ENCODE assay signal across 8 cellular contexts in genomic region chr2:96267159-96267971, GRCh38. TPM values are rescaled to one million over a fixed set of nuclear protein-coding genes. Genes with fewer than 3 reads are reported as not detected.
A peak's percentile ranks its signal among the peaks of the same experiment; 100 is the strongest.
DNase-seq lines count a peak whose midpoint lies in the region; ATAC-seq and TF ChIP-seq lines count a peak whose summit lies in the region.

No MANE protein-coding gene starts in this region.

- H3K4me1 Mint-ChIP-seq in GM23338: peaks cover 17% of the 10 kb centered on the region
- H3K4me1 Mint-ChIP-seq in activated naive CD4-positive, alpha-beta T cell treated with anti-CD3 and anti-CD28 coated beads for 36 hours (ENCODE audit: low read depth): peaks cover 36% of the 10 kb centered on the region

- in situ Hi-C loops in Panc1 (cut with HindIII; ENCODE audit: low pct_unique_long_range_greater_than_20kb, low sequenced_read_pairs): loop anchor here (25.0 kb wide), 1 partner anchor 105 kb away; no protein-coding TSS in a partner anchor

- DNase-seq in AG09319 (ENCODE audit: extremely low read depth, low read depth) (no peak), GM23338 (ENCODE audit: low spot score) (peak; percentile 72), Panc1 (ENCODE audit: low read depth, low spot score) (no peak), iris pigment epithelial cell (ENCODE audit: low read depth) (peak; percentile 29)
- DNase-seq in activated naive CD4-positive, alpha-beta T cell treated with anti-CD3 and anti-CD28 coated beads for 36 hours: peak; percentile 74
- DNase-seq in stimulated activated CD8-positive, alpha-beta memory T cell treated with anti-CD3 and anti-CD28 coated beads, Interleukin-15, amount 100 ng/mL, for 1 hour (ENCODE audit: low read depth): peak; percentile 5

- BruUV-seq in Panc1 (replicated peaks; lab: Mats Ljungman, UMichigan): no TSS peak

- H3K27ac Mint-ChIP-seq in GM23338: 0 out of 2 replicates have a peak overlapping the region, but pooled peaks have one; percentile 56
- H3K27ac Mint-ChIP-seq in activated naive CD4-positive, alpha-beta T cell treated with anti-CD3 and anti-CD28 coated beads for 36 hours: peak overlapping the region; percentile 86

- H3F3A ChIP-seq in GM23338 (replicated peaks; ENCODE audit: low read depth): peaks cover 10% of the 10 kb centered on the region

- H3K36me3 ChIP-seq in GM23338 (ENCODE audit: insufficient read depth): peaks cover 15% of the 10 kb centered on the region
- peaks cover 3% of the 10 kb centered on the region; the same call in 1 of the 2 replicates for H3K36me3 ChIP-seq in Panc1 (ENCODE audit: control insufficient read depth, insufficient read depth, low read length)

- peaks cover 11% of the 10 kb centered on the region for H3K27me3 Mint-ChIP-seq in GM23338 (ENCODE audit: insufficient read depth, low read depth, poor library complexity)
- no peaks in the 10 kb centered on the region for H3K27me3 Mint-ChIP-seq in activated naive CD4-positive, alpha-beta T cell treated with anti-CD3 and anti-CD28 coated beads for 36 hours (ENCODE audit: low read depth)

- no peaks in the 10 kb centered on the region; the same call in 2 of the 3 replicates for H3K9me3 Mint-ChIP-seq in GM23338
- H3K9me3 Mint-ChIP-seq in activated naive CD4-positive, alpha-beta T cell treated with anti-CD3 and anti-CD28 coated beads for 36 hours: no peaks in the 10 kb centered on the region

- H3K4me1 ChIP-seq in GM23338 (ENCODE audit: insufficient read depth): peaks cover 10% of the 10 kb centered on the region; the same call in 1 of the 2 replicates
- peaks cover 18% of the 10 kb centered on the region for H3K4me1 ChIP-seq in Panc1 (ENCODE audit: control insufficient read depth, insufficient read depth, low read length)

- no peak overlapping the region for H2AFZ ChIP-seq in GM23338

- ATAC-seq in GM23338 (peak; percentile 20), Panc1 (no peak), HG02973 (IDR thresholded peaks at IDR 0.05; ENCODE audit: unreplicated experiment) (no peak), HG02884 (IDR thresholded peaks at IDR 0.05; ENCODE audit: unreplicated experiment) (no peak)

- POLR2A ChIA-PET in Panc1 (lab: Charles Lee): no interaction called here

- CTCF ChIA-PET in Panc1 (lab: Charles Lee): interaction anchor here (0.6 kb wide), 1 partner anchor 130 kb away, joined by 3 read pairs; no protein-coding TSS in a partner anchor
- CTCF ChIA-PET in activated naive CD4-positive, alpha-beta T cell treated with anti-CD3 and anti-CD28 coated beads for 36 hours (lab: Charles Lee): interaction anchor here (0.6 to 2.1 kb wide), 21 partner anchors 10 to 299 kb away, joined by 3 to 17 read pairs (median 3); partner anchors contain the start of gene STARD7

- H3K27ac ChIP-seq in GM23338 (ENCODE audit: low read depth) (no peak overlapping the region), Panc1 (ENCODE audit: low read length) (peak overlapping the region; percentile 76; the same call in 1 of the 2 replicates)

- intact Hi-C loops in Panc1 (cut with micrococcal nuclease; ENCODE audit: unreplicated experiment): no loop called here
- intact Hi-C loops in activated naive CD4-positive, alpha-beta T cell treated with anti-CD3 and anti-CD28 coated beads for 36 hours (cut with micrococcal nuclease): loop anchor here (1.0 to 10.0 kb wide), 9 partner anchors 55 to 495 kb away; partner anchors contain the start of genes ANKRD36C, ARID5A, CNNM4 and NCAPH

- H3K4me3 ChIP-seq in GM23338 (peak overlapping the region; percentile 100), Panc1 (ENCODE audit: low read depth in 2 of 2, low read length in 2 of 2) (peak overlapping the region; percentile 61 to 94)

- peak overlapping the region; percentile 100 for H3K4me3 Mint-ChIP-seq in GM23338
- peak overlapping the region; percentile 99 for H3K4me3 Mint-ChIP-seq in activated naive CD4-positive, alpha-beta T cell treated with anti-CD3 and anti-CD28 coated beads for 36 hours

- no peaks in the 10 kb centered on the region for H3K27me3 ChIP-seq in GM23338 (ENCODE audit: insufficient read depth)
- no peaks in the 10 kb centered on the region for H3K27me3 ChIP-seq in Panc1 (ENCODE audit: control insufficient read depth, insufficient read depth, low read length)

- H4K20me1 ChIP-seq in GM23338 (replicated peaks; ENCODE audit: insufficient read depth): peaks cover 35% of the 10 kb centered on the region

- no peaks in the 10 kb centered on the region for H3K9me3 ChIP-seq in Panc1 (ENCODE audit: control insufficient read depth, insufficient read depth, low read depth, low read length)

- no peaks in the 10 kb centered on the region for H3K9me2 ChIP-seq in GM23338 (ENCODE audit: insufficient read depth)

- H3K4me2 ChIP-seq in GM23338: peak overlapping the region; percentile 96

- TF ChIP-seq CTCF in AG09319 (IDR thresholded peaks at IDR 0.05; ENCODE audit: low read depth, low read length): peak; percentile 38
- TF ChIP-seq CTCF in GM23338 (conservative IDR thresholded peaks at IDR 0.05; ENCODE audit: low read depth in 2 of 2): peak; percentile 50
- no peak; the same call in 1 of the 2 replicates for TF ChIP-seq CTCF in Panc1 (IDR thresholded peaks at IDR 0.05)

- H3K79me2 ChIP-seq in GM23338 (replicated peaks; ENCODE audit: insufficient read depth): peaks cover 43% of the 10 kb centered on the region

- H3K36me3 Mint-ChIP-seq in GM23338 (ENCODE audit: low read depth): peaks cover 48% of the 10 kb centered on the region
- H3K36me3 Mint-ChIP-seq in activated naive CD4-positive, alpha-beta T cell treated with anti-CD3 and anti-CD28 coated beads for 36 hours (ENCODE audit: low read depth): peaks cover 25% of the 10 kb centered on the region

TF ChIP-seq in GM23338, 12 proteins besides CTCF, POLR2A, EP300 and RAD21 (continues in another document):
- no peak for TF ChIP-seq ETS1 (IDR thresholded peaks at IDR 0.05)
- TF ChIP-seq, protein P1, sequence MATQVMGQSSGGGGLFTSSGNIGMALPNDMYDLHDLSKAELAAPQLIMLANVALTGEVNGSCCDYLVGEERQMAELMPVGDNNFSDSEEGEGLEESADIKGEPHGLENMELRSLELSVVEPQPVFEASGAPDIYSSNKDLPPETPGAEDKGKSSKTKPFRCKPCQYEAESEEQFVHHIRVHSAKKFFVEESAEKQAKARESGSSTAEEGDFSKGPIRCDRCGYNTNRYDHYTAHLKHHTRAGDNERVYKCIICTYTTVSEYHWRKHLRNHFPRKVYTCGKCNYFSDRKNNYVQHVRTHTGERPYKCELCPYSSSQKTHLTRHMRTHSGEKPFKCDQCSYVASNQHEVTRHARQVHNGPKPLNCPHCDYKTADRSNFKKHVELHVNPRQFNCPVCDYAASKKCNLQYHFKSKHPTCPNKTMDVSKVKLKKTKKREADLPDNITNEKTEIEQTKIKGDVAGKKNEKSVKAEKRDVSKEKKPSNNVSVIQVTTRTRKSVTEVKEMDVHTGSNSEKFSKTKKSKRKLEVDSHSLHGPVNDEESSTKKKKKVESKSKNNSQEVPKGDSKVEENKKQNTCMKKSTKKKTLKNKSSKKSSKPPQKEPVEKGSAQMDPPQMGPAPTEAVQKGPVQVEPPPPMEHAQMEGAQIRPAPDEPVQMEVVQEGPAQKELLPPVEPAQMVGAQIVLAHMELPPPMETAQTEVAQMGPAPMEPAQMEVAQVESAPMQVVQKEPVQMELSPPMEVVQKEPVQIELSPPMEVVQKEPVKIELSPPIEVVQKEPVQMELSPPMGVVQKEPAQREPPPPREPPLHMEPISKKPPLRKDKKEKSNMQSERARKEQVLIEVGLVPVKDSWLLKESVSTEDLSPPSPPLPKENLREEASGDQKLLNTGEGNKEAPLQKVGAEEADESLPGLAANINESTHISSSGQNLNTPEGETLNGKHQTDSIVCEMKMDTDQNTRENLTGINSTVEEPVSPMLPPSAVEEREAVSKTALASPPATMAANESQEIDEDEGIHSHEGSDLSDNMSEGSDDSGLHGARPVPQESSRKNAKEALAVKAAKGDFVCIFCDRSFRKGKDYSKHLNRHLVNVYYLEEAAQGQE (IDR thresholded peaks at IDR 0.05; ENCODE audit: unreplicated experiment): no peak
- no peak for TF ChIP-seq EZH2phosphoT487 (IDR thresholded peaks at IDR 0.05; ENCODE audit: unreplicated experiment)

RNA-seq across cellular contexts. Expression of gene CIAO1, which starts 1.3 kb away (rescaled TPM):
- total RNA-seq in GM23338 (2014; rRNA removed; shearing (Covaris generic)): 87.0 and 119 TPM in 2 replicates
- polyA plus RNA-seq in GM23338 (2016; fragmentation: Nextera tagmentation; extraction: Ambion mirVana): 44.1 and 48.8 TPM in 2 replicates
- total RNA-seq in Panc1 (2021; ENCODE audit: unreplicated experiment): 85.5 TPM
- polyA plus RNA-seq in Panc1 (2012; ENCODE audit: insufficient read length): 77.4 TPM
- 10 to 100 TPM; 59.9 to 62.2 TPM for total RNA-seq in activated naive CD4-positive, alpha-beta T cell treated with anti-CD3 and anti-CD28 coated beads for 36 hours

RNA-seq across cellular contexts. Expression of gene TMEM127, which starts 1.6 kb away (rescaled TPM):
- 19.9 and 24.6 TPM in 2 replicates for total RNA-seq in GM23338 (2014; rRNA removed; shearing (Covaris generic))
- 4.5 and 4.9 TPM in 2 replicates for polyA plus RNA-seq in GM23338 (2016; fragmentation: Nextera tagmentation; extraction: Ambion mirVana)
- total RNA-seq in Panc1 (2021; ENCODE audit: unreplicated experiment): 63.1 TPM
- polyA plus RNA-seq in Panc1 (2012; ENCODE audit: insufficient read length): 48.7 TPM
- 10 to 100 TPM; 12.9 to 16.1 TPM for total RNA-seq in activated naive CD4-positive, alpha-beta T cell treated with anti-CD3 and anti-CD28 coated beads for 36 hours

RNA-seq across cellular contexts. Expression of gene SNRNP200, which starts 38.0 kb away (rescaled TPM):
- 174 and 179 TPM in 2 replicates for total RNA-seq in GM23338 (2014; rRNA removed; shearing (Covaris generic))
- polyA plus RNA-seq in GM23338 (2016; fragmentation: Nextera tagmentation; extraction: Ambion mirVana): 70.7 and 72.3 TPM in 2 replicates
- total RNA-seq in Panc1 (2021; ENCODE audit: unreplicated experiment): 231 TPM
- polyA plus RNA-seq in Panc1 (2012; ENCODE audit: insufficient read length): 251 TPM
- total RNA-seq in activated naive CD4-positive, alpha-beta T cell treated with anti-CD3 and anti-CD28 coated beads for 36 hours: 100 to 1,000 TPM; 179 to 181 TPM

RNA-seq across cellular contexts. Expression of gene ITPRIPL1, which starts 57.8 kb away (rescaled TPM):
- total RNA-seq in GM23338 (2014; rRNA removed; shearing (Covaris generic)): 9.3 and 14.0 TPM in 2 replicates
- polyA plus RNA-seq in GM23338 (2016; fragmentation: Nextera tagmentation; extraction: Ambion mirVana): 4.5 and 5.3 TPM in 2 replicates
- 12.2 TPM for total RNA-seq in Panc1 (2021; ENCODE audit: unreplicated experiment)
- polyA plus RNA-seq in Panc1 (2012; ENCODE audit: insufficient read length): 9.6 TPM
- total RNA-seq in activated naive CD4-positive, alpha-beta T cell treated with anti-CD3 and anti-CD28 coated beads for 36 hours: 10 to 100 TPM; 13.3 to 13.4 TPM

RNA-seq across cellular contexts. Expression of gene STARD7, which starts 58.7 kb away (rescaled TPM):
- 222 TPM in 2 replicates for total RNA-seq in GM23338 (2014; rRNA removed; shearing (Covaris generic))
- polyA plus RNA-seq in GM23338 (2016; fragmentation: Nextera tagmentation; extraction: Ambion mirVana): 72.0 and 72.2 TPM in 2 replicates
- 133 TPM for total RNA-seq in Panc1 (2021; ENCODE audit: unreplicated experiment)
- 66.9 TPM for polyA plus RNA-seq in Panc1 (2012; ENCODE audit: insufficient read length)
- total RNA-seq in activated naive CD4-positive, alpha-beta T cell treated with anti-CD3 and anti-CD28 coated beads for 36 hours: 10 to 100 TPM; 84.7 to 87.6 TPM

Comparison
In these comparisons a context has a peak if more than half of its experiments do, and no peak if none do; other contexts are left out.
1. DNase-seq: peak in GM23338 (single experiment), activated naive CD4-positive, alpha-beta T cell treated with anti-CD3 and anti-CD28 coated beads for 36 hours (single experiment), iris pigment epithelial cell (single experiment) and stimulated activated CD8-positive, alpha-beta memory T cell treated with anti-CD3 and anti-CD28 coated beads, Interleukin-15, amount 100 ng/mL, for 1 hour (single experiment); none in AG09319 (single experiment) and Panc1 (single experiment).